In genomic region chr17:35747540-35748017, GRCh38 we compare ENCODE assay signal across 8 cellular contexts. TPM values are rescaled to one million over a fixed set of nuclear protein-coding genes. Genes with fewer than 3 reads are reported as not detected.
DNase-seq lines count a peak whose midpoint lies in the region; ATAC-seq and TF ChIP-seq lines count a peak whose summit lies in the region.

No MANE protein-coding gene starts in this region.

- DNase-seq in AG09319 (ENCODE audit: extremely low read depth, low read depth): peak; percentile 49
- peak; percentile 52 for DNase-seq in NCI-H345 treated with DMSO at 0.1 percent for 48 hours (lab: John Stamatoyannopoulos, UW; ENCODE audit: unreplicated experiment)
- DNase-seq in activated CD4-positive, alpha-beta T cell treated with anti-CD3 and anti-CD28 coated beads for 24 hours (ENCODE audit: low read depth in 2 of 2): peak; percentile 70 to 79
- DNase-seq in cerebellum (ENCODE audit: low spot score): peak; percentile 79
- peak; percentile 31 to 72 (median 64) for DNase-seq in stimulated activated CD4-positive, alpha-beta T cell treated with anti-CD3 and anti-CD28 coated beads, TNF-alpha, amount 100 ng/mL, for 1 hour (ENCODE audit: low read depth in 3 of 3, low spot score in 1 of 3)

- H3K27ac ChIP-seq in liver (ENCODE audit: low read depth in 1 of 2, low read length in 2 of 2): no peak overlapping the region

- H3K9me3 ChIP-seq in liver (ENCODE audit: control insufficient read depth in 4 of 4, low read length in 3 of 4): no peaks in the 10 kb centered on the region

- peak; percentile 98 for TF ChIP-seq RAD21 in liver (IDR thresholded peaks at IDR 0.05)

- ATAC-seq in GM21447 (IDR thresholded peaks at IDR 0.05; ENCODE audit: unreplicated experiment) (peak; percentile 50), GM21390 (IDR thresholded peaks at IDR 0.05; ENCODE audit: unreplicated experiment) (no peak)

- no peaks in the 10 kb centered on the region for H3K36me3 ChIP-seq in liver (ENCODE audit: control insufficient read depth in 4 of 4, insufficient read depth in 3 of 4, low read depth in 1 of 4, low read length in 3 of 4)

- 22% methylated on average over 12 of the region's 12 CpGs for WGBS in liver

- H3K9ac ChIP-seq in liver (ENCODE audit: low read depth in 1 of 2, low read length in 2 of 2): no peak overlapping the region

- peaks cover 0 to 5% (median 0%) of the 10 kb centered on the region in 4 donors for H3K4me1 ChIP-seq in liver (ENCODE audit: control insufficient read depth in 4 of 4, insufficient read depth in 4 of 4, low read length in 3 of 4)

- no peak overlapping the region for H3K4me3 ChIP-seq in liver (ENCODE audit: low read depth in 1 of 3, low read length in 3 of 3)

- TF ChIP-seq CTCF in AG09319 (IDR thresholded peaks at IDR 0.05; ENCODE audit: low read depth, low read length): peak; percentile 82
- TF ChIP-seq CTCF in liver (IDR thresholded peaks at IDR 0.05; ENCODE audit: low read depth, low read length, missing input control): peak; percentile 93

- no peaks in the 10 kb centered on the region for H3K27me3 ChIP-seq in liver (ENCODE audit: control insufficient read depth in 4 of 4, insufficient read depth in 4 of 4, low read length in 3 of 4)

TF ChIP-seq in liver, 16 proteins besides CTCF, POLR2A, EP300 and RAD21:
- TF ChIP-seq FOXA2 (IDR thresholded peaks at IDR 0.05): no peak
- TF ChIP-seq HNF4G (IDR thresholded peaks at IDR 0.05): no peak
- no peak for TF ChIP-seq REST (IDR thresholded peaks at IDR 0.05)

RNA-seq across cellular contexts. Expression of gene GAS2L2, which starts 5.5 kb away (rescaled TPM):
- total RNA-seq in cerebellum (0.36 TPM), liver (not detected)
- polyA plus RNA-seq in liver: not detected

RNA-seq across cellular contexts. Expression of gene C17orf50, which starts 13.1 kb away (rescaled TPM):
- total RNA-seq in cerebellum: not detected
- not detected for total RNA-seq in liver
- not detected for polyA plus RNA-seq in liver

RNA-seq across cellular contexts. Expression of gene RASL10B, which starts 16.1 kb away (rescaled TPM):
- 5.3 TPM for total RNA-seq in cerebellum
- total RNA-seq in liver: 1 to 10 TPM in 1 of 2 donors, under 1 TPM in 1; 0.42 to 3.8 TPM
- 1 to 10 TPM; 1.7 to 2.7 TPM for polyA plus RNA-seq in liver

RNA-seq across cellular contexts. Expression of gene MMP28, which starts 47.9 kb away (rescaled TPM):
- total RNA-seq in cerebellum (4.9 TPM), liver (under 1 TPM; 0.59 to 0.75 TPM)
- polyA plus RNA-seq in liver: under 1 TPM; 0.14 to 0.30 TPM
